Comparison of ENCODE assay signal across 14 cellular contexts in genomic region chr1:192086643-192087042, GRCh38.
"Had no signal": no experiment of that assay in that cellular context is flagged by ENCODE, and none has a peak within 500 bp of the region (broad histone marks: within the 10 kb centered on the region; RNA-seq: fewer than 3 reads in every experiment).

No MANE protein-coding gene starts in this region.

- ATAC-seq: gastroesophageal sphincter; naive thymus-derived CD4-positive, alpha-beta T cell had no signal

- H3K27me3 Mint-ChIP-seq: naive thymus-derived CD4-positive, alpha-beta T cell had no signal

- DNase-seq: dermis blood vessel endothelial cell; esophagus squamous epithelium; foreskin fibroblast; glutamatergic neuron; mesendoderm; naive thymus-derived CD4-positive, alpha-beta T cell; nephron progenitor cell; sigmoid colon; stimulated activated CD4-positive, alpha-beta T cell treated with anti-CD3 and anti-CD28 coated beads, Interleukin-12 subunit alpha, Interleukin-12 subunit beta, amount 100 ng/mL, for 4 hours; stimulated activated naive CD4-positive, alpha-beta T cell; stomach; substantia nigra; transverse colon had no signal

- H3K9me3 Mint-ChIP-seq: nephron progenitor cell had no signal

- H3K36me3 Mint-ChIP-seq: naive thymus-derived CD4-positive, alpha-beta T cell had no signal

- H3K4me3 Mint-ChIP-seq: naive thymus-derived CD4-positive, alpha-beta T cell; nephron progenitor cell had no signal

- H3K27ac Mint-ChIP-seq: naive thymus-derived CD4-positive, alpha-beta T cell; nephron progenitor cell had no signal

- H3K4me1 Mint-ChIP-seq: naive thymus-derived CD4-positive, alpha-beta T cell; nephron progenitor cell had no signal
